Comparison of ENCODE assay signal across 17 cellular contexts in the genomic region with DNA sequence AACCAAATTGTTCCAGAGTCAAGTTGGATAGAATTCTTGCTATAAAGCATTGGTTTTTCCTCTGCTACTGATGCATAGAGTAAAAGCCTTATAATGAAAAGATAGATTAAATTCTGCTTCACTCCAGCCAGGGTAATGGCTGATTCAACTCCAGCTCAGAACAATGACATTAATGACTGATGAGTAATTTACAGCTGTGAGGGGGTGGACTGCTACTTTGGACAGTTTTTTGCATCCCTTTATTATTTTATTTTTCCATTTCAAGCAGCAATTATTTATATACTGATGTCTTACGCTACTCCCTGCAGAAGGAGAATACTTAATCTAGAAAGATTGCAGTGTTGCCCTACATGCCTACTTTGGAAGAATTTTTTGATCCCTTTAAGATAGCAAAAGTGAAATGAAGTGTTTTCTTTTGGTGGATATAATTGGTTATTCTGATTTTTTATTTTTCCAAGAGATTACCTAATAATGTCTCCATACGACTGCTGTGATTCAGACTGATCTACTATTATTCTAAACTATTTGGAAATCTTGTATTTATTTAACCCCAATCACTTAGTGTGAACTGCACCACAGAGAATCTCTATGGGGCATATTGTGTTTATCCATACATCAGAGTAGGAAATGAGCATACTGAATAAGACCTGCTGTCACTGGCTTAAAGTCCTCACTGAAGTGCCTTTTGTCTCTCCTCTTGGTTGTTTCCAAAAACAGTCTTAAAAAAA.
A peak's percentile ranks its signal among the peaks of the same experiment; 100 is the strongest.
DNase-seq lines count a peak whose midpoint lies in the region; ATAC-seq, FAIRE-seq and TF ChIP-seq lines count a peak whose summit lies in the region.
"Had no signal": no experiment of that assay in that cellular context is flagged by ENCODE, and none has a peak within 500 bp of the region (broad histone marks: within the 10 kb centered on the region; RNA-seq: fewer than 3 reads in every experiment).

No MANE protein-coding gene starts in this region.

- H3K9me3 Mint-ChIP-seq in MCF 10A (ENCODE audit: unreplicated experiment): no peaks in the 10 kb centered on the region
- peaks cover 8% of the 10 kb centered on the region for H3K9me3 Mint-ChIP-seq in T-helper 2 cell treated with Interferon-gamma antibody and Interleukin-4, amounts not matched to agents 5 μg/mL and 100 μg/mL, for 36 hours
- peaks cover 3% of the 10 kb centered on the region for H3K9me3 Mint-ChIP-seq in activated CD4-positive, alpha-beta T cell treated with anti-CD3 and anti-CD28 coated beads for 36 hours (ENCODE audit: low read depth)
- H3K9me3 Mint-ChIP-seq: activated naive CD4-positive, alpha-beta T cell treated with anti-CD3 and anti-CD28 coated beads, Interleukin-2, amount 50 U/mL, for 24 hours; neural crest cell had no signal

- no peak overlapping the region for H3K4me3 ChIP-seq in breast epithelium
- H3K4me3 ChIP-seq in adipocyte (ENCODE audit: low read length): no peak overlapping the region

- no peak overlapping the region for H3K9ac ChIP-seq in adipocyte (ENCODE audit: low read length)

- BruUV-seq in MCF 10A (replicated peaks; lab: Mats Ljungman, UMichigan): no TSS peak

- POLR2A ChIA-PET in MCF 10A (lab: Yijun Ruan, JAX): interaction anchor here (0.7 kb wide), 1 partner anchor 134 kb away, joined by 3 read pairs; no protein-coding TSS in a partner anchor
- POLR2A ChIA-PET in activated CD4-positive, alpha-beta T cell treated with anti-CD3 and anti-CD28 coated beads for 36 hours (lab: Charles Lee): interaction anchor here (0.9 kb wide), 1 partner anchor 14 kb away, joined by 9 read pairs; no protein-coding TSS in a partner anchor

- peak; percentile 77 for FAIRE-seq in urothelium cell line (lab: Jason Lieb, UNC)

- peak overlapping the region; percentile 27 for H3K27ac Mint-ChIP-seq in MCF 10A (ENCODE audit: low read depth, unreplicated experiment)
- no peak overlapping the region for H3K27ac Mint-ChIP-seq in T-helper 2 cell treated with Interferon-gamma antibody and Interleukin-4, amounts not matched to agents 5 μg/mL and 100 μg/mL, for 36 hours
- H3K27ac Mint-ChIP-seq in activated CD4-positive, alpha-beta T cell treated with anti-CD3 and anti-CD28 coated beads for 36 hours: no peak overlapping the region
- H3K27ac Mint-ChIP-seq: activated naive CD4-positive, alpha-beta T cell treated with anti-CD3 and anti-CD28 coated beads, Interleukin-2, amount 50 U/mL, for 24 hours had no signal

- intact Hi-C loops in MCF 10A (cut with micrococcal nuclease): loop anchor here (5.0 kb wide), 1 partner anchor 45 kb away; no protein-coding TSS in a partner anchor
- intact Hi-C loops in breast epithelium (cut with DNase I; ENCODE audit: low total_unique reads): no loop called here
- intact Hi-C loops in activated CD4-positive, alpha-beta T cell treated with anti-CD3 and anti-CD28 coated beads for 36 hours (cut with DNase I, micrococcal nuclease): no loop called here

- H3K27me3 ChIP-seq in breast epithelium (no peaks in the 10 kb centered on the region), adipocyte (replicated peaks; ENCODE audit: control insufficient read depth, insufficient read depth, low read length) (no peaks in the 10 kb centered on the region), foreskin keratinocyte (no peaks in the 10 kb centered on the region)

- CTCF ChIA-PET in MCF 10A (lab: Yijun Ruan, JAX): no interaction called here
- CTCF ChIA-PET in activated CD4-positive, alpha-beta T cell treated with anti-CD3 and anti-CD28 coated beads for 36 hours (lab: Charles Lee): interaction anchor here (0.6 kb wide), 1 partner anchor 240 kb away, joined by 4 read pairs; no protein-coding TSS in a partner anchor

- no peaks in the 10 kb centered on the region for H3K27me3 Mint-ChIP-seq in MCF 10A (ENCODE audit: insufficient read depth, unreplicated experiment)
- H3K27me3 Mint-ChIP-seq in T-helper 2 cell treated with Interferon-gamma antibody and Interleukin-4, amounts not matched to agents 5 μg/mL and 100 μg/mL, for 36 hours (ENCODE audit: low read depth): no peaks in the 10 kb centered on the region
- peaks cover 9% of the 10 kb centered on the region for H3K27me3 Mint-ChIP-seq in activated CD4-positive, alpha-beta T cell treated with anti-CD3 and anti-CD28 coated beads for 36 hours

- H3K4me1 ChIP-seq in breast epithelium: peaks cover 0 to 3% of the 10 kb centered on the region in 2 donors
- peaks cover 9% of the 10 kb centered on the region for H3K4me1 ChIP-seq in adipocyte (ENCODE audit: control insufficient read depth, insufficient read depth, low read length)
- H3K4me1 ChIP-seq in foreskin keratinocyte: peaks cover 15% of the 10 kb centered on the region

- H3K36me3 ChIP-seq in breast epithelium (no peaks in the 10 kb centered on the region), adipocyte (ENCODE audit: control insufficient read depth, insufficient read depth, low read length, severe bottlenecking) (no peaks in the 10 kb centered on the region)

- H3K36me3 Mint-ChIP-seq in MCF 10A (ENCODE audit: insufficient read depth, unreplicated experiment): no peaks in the 10 kb centered on the region
- no peaks in the 10 kb centered on the region for H3K36me3 Mint-ChIP-seq in T-helper 2 cell treated with Interferon-gamma antibody and Interleukin-4, amounts not matched to agents 5 μg/mL and 100 μg/mL, for 36 hours (ENCODE audit: low read depth)
- H3K36me3 Mint-ChIP-seq in activated CD4-positive, alpha-beta T cell treated with anti-CD3 and anti-CD28 coated beads for 36 hours (ENCODE audit: low read depth): no peaks in the 10 kb centered on the region
- H3K36me3 Mint-ChIP-seq: activated naive CD4-positive, alpha-beta T cell treated with anti-CD3 and anti-CD28 coated beads, Interleukin-2, amount 50 U/mL, for 24 hours had no signal

- TF ChIP-seq CTCF in MCF 10A (IDR thresholded peaks at IDR 0.05; ENCODE audit: unreplicated experiment) (no peak), breast epithelium (IDR thresholded peaks at IDR 0.05) (no peak), foreskin keratinocyte (conservative IDR thresholded peaks at IDR 0.05) (no peak), omental fat pad (IDR thresholded peaks at IDR 0.05) (no peak)

- TF ChIP-seq POLR2A in breast epithelium (IDR thresholded peaks at IDR 0.05): no peak

- peaks cover 0 to 4% of the 10 kb centered on the region in 2 donors for H3K9me3 ChIP-seq in breast epithelium
- H3K9me3 ChIP-seq in adipocyte (ENCODE audit: control insufficient read depth, low read length): no peaks in the 10 kb centered on the region

- ATAC-seq in foreskin keratinocyte (peak; percentile 79), omental fat pad (ENCODE audit: low FRiP score) (no peak)
- no peak for ATAC-seq in activated CD4-positive, alpha-beta T cell treated with anti-CD3 and anti-CD28 coated beads for 36 hours

- DNase-seq in MCF 10A (ENCODE audit: unreplicated experiment) (peak; percentile 67), breast epithelium (ENCODE audit: low spot score in 2 of 2) (no peak), adipocyte (ENCODE audit: low read depth) (peak; percentile 20), foreskin keratinocyte (peak in 1 of 2 donors; percentile 52), urothelium cell line (ENCODE audit: low spot score) (peak; percentile 75), omental fat pad (ENCODE audit: low spot score) (no peak)
- no peak for DNase-seq in T-helper 2 cell treated with Interferon-gamma antibody and Interleukin-4, amounts not matched to agents 5 μg/mL and 100 μg/mL, for 36 hours (ENCODE audit: low spot score)
- no peak for DNase-seq in activated CD4-positive, alpha-beta T cell treated with anti-CD3 and anti-CD28 coated beads for 36 hours
- DNase-seq: ACHN; activated CD4-positive, CD25-positive, alpha-beta regulatory T cell; activated CD8-positive, alpha-beta memory T cell treated with anti-CD3 and anti-CD28 coated beads, Interleukin-2, amount 50 U/mL, for 4 hours; Calu3; NCI-H1105 treated with DMSO at 0.1 percent for 48 hours; NCI-H226; small intestine had no signal

- no peak overlapping the region for H3K27ac ChIP-seq in breast epithelium
- H3K27ac ChIP-seq in foreskin keratinocyte: no peak overlapping the region

- peaks cover 6% of the 10 kb centered on the region for H3K4me1 Mint-ChIP-seq in MCF 10A (ENCODE audit: insufficient read depth, unreplicated experiment)
- H3K4me1 Mint-ChIP-seq in T-helper 2 cell treated with Interferon-gamma antibody and Interleukin-4, amounts not matched to agents 5 μg/mL and 100 μg/mL, for 36 hours (ENCODE audit: low read depth): peaks cover 5% of the 10 kb centered on the region
- peaks cover 6% of the 10 kb centered on the region for H3K4me1 Mint-ChIP-seq in activated CD4-positive, alpha-beta T cell treated with anti-CD3 and anti-CD28 coated beads for 36 hours
- H3K4me1 Mint-ChIP-seq: activated naive CD4-positive, alpha-beta T cell treated with anti-CD3 and anti-CD28 coated beads, Interleukin-2, amount 50 U/mL, for 24 hours had no signal

- no peak overlapping the region for H3K4me3 Mint-ChIP-seq in MCF 10A (ENCODE audit: unreplicated experiment)
- no peak overlapping the region for H3K4me3 Mint-ChIP-seq in T-helper 2 cell treated with Interferon-gamma antibody and Interleukin-4, amounts not matched to agents 5 μg/mL and 100 μg/mL, for 36 hours
- no peak overlapping the region for H3K4me3 Mint-ChIP-seq in activated CD4-positive, alpha-beta T cell treated with anti-CD3 and anti-CD28 coated beads for 36 hours
- H3K4me3 Mint-ChIP-seq: activated naive CD4-positive, alpha-beta T cell treated with anti-CD3 and anti-CD28 coated beads, Interleukin-2, amount 50 U/mL, for 24 hours; neural crest cell had no signal

Comparison
In these comparisons a context has a peak if more than half of its experiments do, and no peak if none do; other contexts are left out.
1. DNase-seq: peak in MCF 10A (single experiment), adipocyte (single experiment) and urothelium cell line (single experiment); none in breast epithelium (0 of 2), T-helper 2 cell treated with Interferon-gamma antibody and Interleukin-4, amounts not matched to agents 5 μg/mL and 100 μg/mL, for 36 hours (single experiment), activated CD4-positive, alpha-beta T cell treated with anti-CD3 and anti-CD28 coated beads for 36 hours (single experiment) and omental fat pad (single experiment).